In genomic region chr1:93304716-93305138, GRCh38 we compare ENCODE assay signal across 8 cellular contexts. TPM values are rescaled to one million over a fixed set of nuclear protein-coding genes. Genes with fewer than 3 reads are reported as not detected.
DNase-seq lines count a peak whose midpoint lies in the region; ATAC-seq, FAIRE-seq and TF ChIP-seq lines count a peak whose summit lies in the region.

No MANE protein-coding gene starts in this region.

- no peaks in the 10 kb centered on the region for H3K4me1 ChIP-seq in KMS-11 (ENCODE audit: low read depth, poor library complexity, severe bottlenecking)
- H3K4me1 ChIP-seq in adrenal gland (replicated peaks in 1 of 2): no peaks in the 10 kb centered on the region
- H3K4me1 ChIP-seq in hepatocyte (ENCODE audit: insufficient read depth): no peaks in the 10 kb centered on the region
- peaks cover 0 to 6% (median 0%) of the 10 kb centered on the region in 6 donors for H3K4me1 ChIP-seq in spleen

- H3K4me2 ChIP-seq in KMS-11 (no peak overlapping the region), hepatocyte (no peak overlapping the region)

- H3K9me2 ChIP-seq in hepatocyte (replicated peaks; ENCODE audit: insufficient read depth): no peaks in the 10 kb centered on the region

- no peak overlapping the region for H3K27ac ChIP-seq in KMS-11
- H3K27ac ChIP-seq in adrenal gland: no peak overlapping the region
- no peak overlapping the region for H3K27ac ChIP-seq in hepatocyte
- no peak overlapping the region for H3K27ac ChIP-seq in spleen

- ATAC-seq in GM18870 (IDR thresholded peaks at IDR 0.05; ENCODE audit: unreplicated experiment): no peak

- intact Hi-C loops in adrenal gland (cut with DNase I) (loop anchor here (10.0 kb wide), 2 partner anchors 120 to 540 kb away; no protein-coding TSS in a partner anchor), spleen (cut with DNase I; ENCODE audit: low total_unique reads) (no loop called here)

- in situ Hi-C loops in ACHN (cut with HindIII; ENCODE audit: low pct_ligation_motif_present, low pct_unique_long_range_greater_than_20kb, low sequenced_read_pairs): no loop called here

- H3K9me3 ChIP-seq in adrenal gland (replicated peaks in 1 of 3) (no peaks in the 10 kb centered on the region), hepatocyte (ENCODE audit: low read depth) (no peaks in the 10 kb centered on the region), spleen (no peaks in the 10 kb centered on the region)

- H4K20me1 ChIP-seq in KMS-11 (ENCODE audit: insufficient read depth) (no peaks in the 10 kb centered on the region), hepatocyte (ENCODE audit: insufficient read depth, poor library complexity, severe bottlenecking) (no peaks in the 10 kb centered on the region)

- H3K36me3 ChIP-seq in KMS-11 (ENCODE audit: insufficient read depth) (no peaks in the 10 kb centered on the region), adrenal gland (replicated peaks in 1 of 2) (no peaks in the 10 kb centered on the region), hepatocyte (replicated peaks; ENCODE audit: insufficient read depth, low read depth) (no peaks in the 10 kb centered on the region), spleen (peaks cover 0 to 15% (median 0%) of the 10 kb centered on the region in 6 donors)

- WGBS in adrenal gland, 4 donors: 27 to 35% (median 32%) methylated on average over 2 of the region's 2 CpGs
- 17% methylated on average over 2 of the region's 2 CpGs for WGBS in hepatocyte (ENCODE audit: low lambda C conversion rate, missing lambda C conversion rate)
- WGBS in spleen, 5 donors: 30 to 42% (median 32%) methylated on average over 2 of the region's 2 CpGs

- FAIRE-seq in RCC 7860 (lab: Jason Lieb, UNC): peak; percentile 71

- peak; percentile 86 for TF ChIP-seq CTCF in GM12865 (IDR thresholded peaks at IDR 0.05; ENCODE audit: insufficient read depth, low read depth, low read length, missing control alignments)
- TF ChIP-seq CTCF in KMS-11 (conservative IDR thresholded peaks at IDR 0.05; ENCODE audit: low read depth, low read length): peak; percentile 79
- peak; percentile 76 to 94 (median 84) for TF ChIP-seq CTCF in adrenal gland (IDR thresholded peaks at IDR 0.05)
- TF ChIP-seq CTCF in hepatocyte (IDR thresholded peaks at IDR 0.05; ENCODE audit: poor library complexity): peak; percentile 89
- peak; percentile 48 to 91 (median 87) for TF ChIP-seq CTCF in spleen (IDR thresholded peaks at IDR 0.05 in 8 of 11, conservative IDR thresholded peaks at IDR 0.05 in 3 of 11)

- peak; percentile 68 for DNase-seq in ACHN
- peak; percentile 66 for DNase-seq in GM12865 (ENCODE audit: low read depth)
- peak; percentile 52 for DNase-seq in RCC 7860 (ENCODE audit: low spot score)
- DNase-seq in adrenal gland: peak; percentile 36 to 73 (median 55)
- peak; percentile 78 for DNase-seq in hepatocyte (ENCODE audit: low spot score)
- no peak for DNase-seq in spleen

- H3K27me3 ChIP-seq in KMS-11 (ENCODE audit: insufficient read depth, low read depth) (no peaks in the 10 kb centered on the region), adrenal gland (no peaks in the 10 kb centered on the region), hepatocyte (no peaks in the 10 kb centered on the region), spleen (replicated peaks in 1 of 7) (no peaks in the 10 kb centered on the region)

- H3K79me2 ChIP-seq in KMS-11 (ENCODE audit: insufficient read depth, low read depth) (no peaks in the 10 kb centered on the region), hepatocyte (no peaks in the 10 kb centered on the region)

- H2AFZ ChIP-seq in KMS-11 (ENCODE audit: low read depth) (no peak overlapping the region), hepatocyte (no peak overlapping the region)

- H3K4me3 ChIP-seq in GM12865 (ENCODE audit: low read depth, low read length) (no peak overlapping the region), KMS-11 (IDR thresholded peaks at IDR 0.05; ENCODE audit: insufficient read depth, low read depth, low read length) (no peak overlapping the region), adrenal gland (no peak overlapping the region), hepatocyte (no peak overlapping the region), spleen (no peak overlapping the region)

- H3K9ac ChIP-seq in KMS-11: no peak overlapping the region

- TF ChIP-seq POLR2A in adrenal gland (IDR thresholded peaks at IDR 0.05): no peak
- TF ChIP-seq POLR2A in spleen (IDR thresholded peaks at IDR 0.05): no peak

RNA-seq across cellular contexts. Expression of gene DR1, which starts 41.0 kb away (rescaled TPM):
- total RNA-seq in adrenal gland (10 to 100 TPM; 17.0 to 72.0 (median 39.4) TPM), hepatocyte (42.3 and 54.3 TPM in 2 replicates), spleen (10 to 100 TPM; 42.6 to 62.5 (median 53.5) TPM)
- polyA plus RNA-seq in adrenal gland (10 to 100 TPM in 1 of 3 donors, 1 to 10 TPM in 2; 3.9 to 31.3 (median 8.0) TPM), hepatocyte (22.7 and 28.2 TPM in 2 replicates), spleen (10 to 100 TPM in 2 of 3 donors, 1 to 10 TPM in 1; 8.3 to 16.2 (median 13.5) TPM)
